Comparison of ENCODE assay signal across 25 cellular contexts in genomic region chr2:2026252-2026831, GRCh38.
DNase-seq lines count a peak whose midpoint lies in the region; ATAC-seq, FAIRE-seq and TF ChIP-seq lines count a peak whose summit lies in the region.
"Had no signal": no experiment of that assay in that cellular context is flagged by ENCODE, and none has a peak within 500 bp of the region (broad histone marks: within the 10 kb centered on the region; RNA-seq: fewer than 3 reads in every experiment).

No MANE protein-coding gene starts in this region.

- H3K4me3 ChIP-seq in astrocyte of the spinal cord (ENCODE audit: low read depth, low read length) = no peak overlapping the region
- no peak overlapping the region for H3K4me3 ChIP-seq in kidney (ENCODE audit: low read length in 2 of 2)
- no peak overlapping the region for H3K4me3 ChIP-seq in transverse colon
- H3K4me3 ChIP-seq: cardiac muscle cell, gastrocnemius medialis had no signal

- H3K4me1 ChIP-seq in kidney (ENCODE audit: control insufficient read depth in 1 of 2, insufficient read depth in 1 of 2, low read depth in 1 of 2, low read length in 2 of 2) (no peaks in the 10 kb centered on the region), transverse colon (no peaks in the 10 kb centered on the region)
- H3K4me1 ChIP-seq: gastrocnemius medialis had no signal

- DNase-seq in M059J (ENCODE audit: low read depth) (peak; percentile 62), astrocyte of the spinal cord (ENCODE audit: low read depth, low spot score) (peak; percentile 40), kidney (peak; percentile 67), transverse colon (peak; percentile 33), foreskin melanocyte (no peak), NCI-H345 (lab: John Stamatoyannopoulos, UW) (no peak)
- DNase-seq: activated CD4-positive, CD25-positive, alpha-beta regulatory T cell treated with anti-CD3 and anti-CD28 coated beads, Interleukin-2, amount 50 U/mL, for 72 hours; activated T-cell treated with anti-CD3 and anti-CD28 coated beads, Interleukin-2, amount 50 U/mL, for 1 hour; CD8-positive, alpha-beta memory T cell; DMS153; gastrocnemius medialis; H7; KG1; NCI-H187; NCI-H2227 treated with DMSO at 0.1 percent for 48 hours; NCI-H774; occipital lobe; PC-3; SHP77 treated with DMSO at 0.1 percent for 48 hours; stimulated activated CD8-positive, alpha-beta memory T cell treated with anti-CD3 and anti-CD28 coated beads, Interleukin-4, amount 100 ng/mL, for 48 hours; SW 1271 had no signal

- intact Hi-C loops in kidney (cut with DNase I) (no loop called here), transverse colon (cut with DNase I; ENCODE audit: low total_unique reads) (no loop called here)

- no peak for TF ChIP-seq CTCF in astrocyte of the spinal cord (IDR thresholded peaks at IDR 0.05; ENCODE audit: low read depth, low read length)
- no peak for TF ChIP-seq CTCF in kidney (IDR thresholded peaks at IDR 0.05; ENCODE audit: borderline replicate concordance, extremely low read depth, insufficient read depth)
- no peak for TF ChIP-seq CTCF in transverse colon (IDR thresholded peaks at IDR 0.05)

- H3K36me3 ChIP-seq in kidney (ENCODE audit: control insufficient read depth in 1 of 2, insufficient read depth in 2 of 2, low read length in 2 of 2) (no peaks in the 10 kb centered on the region), transverse colon (no peaks in the 10 kb centered on the region)
- H3K36me3 ChIP-seq: cardiac muscle cell, gastrocnemius medialis had no signal

- WGBS in transverse colon (ENCODE audit: low coverage in 1 of 2), 2 donors = 59 to 74% methylated on average over 4 to 24 of the region's 24 CpGs

- H3K27me3 ChIP-seq in transverse colon = no peaks in the 10 kb centered on the region
- H3K27me3 ChIP-seq: cardiac muscle cell, gastrocnemius medialis had no signal

- H3K9me3 ChIP-seq in kidney (ENCODE audit: control insufficient read depth in 1 of 2, low read length in 2 of 2) = no peaks in the 10 kb centered on the region
- no peaks in the 10 kb centered on the region for H3K9me3 ChIP-seq in transverse colon
- H3K9me3 ChIP-seq: gastrocnemius medialis had no signal

- H3K27ac ChIP-seq in kidney (ENCODE audit: low read depth in 2 of 2, low read length in 2 of 2) (no peak overlapping the region), transverse colon (peak overlapping the region in 1 of 4 donors; percentile 9)
- H3K27ac ChIP-seq: cardiac muscle cell, gastrocnemius medialis had no signal

- no peak for TF ChIP-seq EP300 in transverse colon (IDR thresholded peaks at IDR 0.05; ENCODE audit: low read depth)

- TF ChIP-seq POLR2A in transverse colon (IDR thresholded peaks at IDR 0.05) = no peak

- in situ Hi-C loops in astrocyte of the spinal cord (cut with HindIII; ENCODE audit: low sequenced_read_pairs) (no loop called here), transverse colon (cut with MboI; ENCODE audit: low pct_ligation_motif_present in 1 of 4, low pct_unique_long_range_greater_than_20kb in 1 of 4, low sequenced_read_pairs in 3 of 4) (no loop called here)

- FAIRE-seq in kidney (lab: Jason Lieb, UNC) = no peak
- FAIRE-seq: G401.6, GM18507 had no signal

- ATAC-seq in HG03108 (IDR thresholded peaks at IDR 0.05; ENCODE audit: unreplicated experiment) = no peak
- ATAC-seq: gastrocnemius medialis, PC-3 had no signal

- H3K9ac ChIP-seq in kidney (ENCODE audit: low read length in 2 of 2) = no peak overlapping the region

Comparison
In these comparisons a context has a peak if more than half of its experiments do, and no peak if none do; other contexts are left out.
1. DNase-seq: peak in M059J (single experiment), astrocyte of the spinal cord (single experiment), kidney (single experiment) and transverse colon (single experiment); none in foreskin melanocyte (single experiment) and NCI-H345 (single experiment).